Comparison of ENCODE assay signal across 8 cellular contexts in genomic region chr2:239035361-239035814, GRCh38.
A peak's percentile ranks its signal among the peaks of the same experiment; 100 is the strongest.
DNase-seq lines count a peak whose midpoint lies in the region; ATAC-seq and TF ChIP-seq lines count a peak whose summit lies in the region.

No MANE protein-coding gene starts in this region.

- no TSS peak for BruUV-seq in MCF 10A (replicated peaks; lab: Mats Ljungman, UMichigan)

- no peaks in the 10 kb centered on the region for H3K36me3 Mint-ChIP-seq in CD4-positive, CD25-positive, alpha-beta regulatory T cell
- H3K36me3 Mint-ChIP-seq in HFFc6 (ENCODE audit: low read depth) (no peaks in the 10 kb centered on the region), activated B cell treated with CpG ODN at 0.5 μM for 24 hours (ENCODE audit: low read depth) (no peaks in the 10 kb centered on the region), MCF 10A (ENCODE audit: insufficient read depth, unreplicated experiment) (no peaks in the 10 kb centered on the region)

- no peak overlapping the region for H3K27ac ChIP-seq in CD4-positive, CD25-positive, alpha-beta regulatory T cell (ENCODE audit: insufficient read depth, low read length, poor library complexity, severe bottlenecking)

- POLR2A ChIA-PET in activated B cell treated with CpG ODN at 0.5 μM for 24 hours (lab: Charles Lee) (no interaction called here), MCF 10A (lab: Yijun Ruan, JAX) (no interaction called here)

- H3K4me1 Mint-ChIP-seq in CD4-positive, CD25-positive, alpha-beta regulatory T cell = no peaks in the 10 kb centered on the region
- H3K4me1 Mint-ChIP-seq in HFFc6 (ENCODE audit: low read depth) (no peaks in the 10 kb centered on the region; the same call in 1 of the 2 replicates), activated B cell treated with CpG ODN at 0.5 μM for 24 hours (no peaks in the 10 kb centered on the region), MCF 10A (ENCODE audit: insufficient read depth, unreplicated experiment) (no peaks in the 10 kb centered on the region)

- H3K9me3 ChIP-seq in CD4-positive, CD25-positive, alpha-beta regulatory T cell (ENCODE audit: control insufficient read depth in 2 of 2, low read length in 2 of 2) = no peaks in the 10 kb centered on the region

- no peak overlapping the region for H3K27ac Mint-ChIP-seq in CD4-positive, CD25-positive, alpha-beta regulatory T cell
- H3K27ac Mint-ChIP-seq in HFFc6 (no peak overlapping the region), activated B cell treated with CpG ODN at 0.5 μM for 24 hours (no peak overlapping the region), MCF 10A (ENCODE audit: low read depth, unreplicated experiment) (no peak overlapping the region)

- peak; percentile 32 to 56 (median 45) for DNase-seq in CD4-positive, CD25-positive, alpha-beta regulatory T cell
- no peak for DNase-seq in HFFc6
- DNase-seq in activated B cell treated with CpG ODN at 0.5 μM for 24 hours = peak; percentile 67
- DNase-seq in MCF 10A (ENCODE audit: unreplicated experiment) = peak; percentile 30
- peak; percentile 7 for DNase-seq in kidney glomerular epithelial cell (lab: John Stamatoyannopoulos, UW)
- peak; percentile 41 to 76 for DNase-seq in stimulated activated CD4-positive, alpha-beta T cell treated with anti-CD3 and anti-CD28 coated beads, Interleukin-4, amount 100 ng/mL, for 48 hours (ENCODE audit: low read depth in 2 of 2)

- intact Hi-C loops in activated B cell treated with CpG ODN at 0.5 μM for 24 hours (cut with micrococcal nuclease) (no loop called here), MCF 10A (cut with micrococcal nuclease) (loop anchor here (2.0 to 10.0 kb wide), 2 partner anchors 71 to 959 kb away; no protein-coding TSS in a partner anchor)

- H3K27me3 ChIP-seq in CD4-positive, CD25-positive, alpha-beta regulatory T cell (ENCODE audit: control insufficient read depth, insufficient read depth, low read length) = peaks cover 5% of the 10 kb centered on the region

- no peak overlapping the region for H3K4me3 ChIP-seq in CD4-positive, CD25-positive, alpha-beta regulatory T cell (ENCODE audit: low read depth, low read length)

- CTCF ChIA-PET in activated B cell treated with CpG ODN at 0.5 μM for 24 hours (lab: Charles Lee) (no interaction called here), MCF 10A (lab: Yijun Ruan, JAX) (interaction anchor here (0.6 to 1.0 kb wide), 4 partner anchors 9 to 845 kb away, joined by 3 to 4 read pairs (median 4); no protein-coding TSS in a partner anchor)

- H3K27me3 Mint-ChIP-seq in CD4-positive, CD25-positive, alpha-beta regulatory T cell = peaks cover 37% of the 10 kb centered on the region
- H3K27me3 Mint-ChIP-seq in HFFc6 (ENCODE audit: insufficient read depth) (peaks cover 26% of the 10 kb centered on the region), activated B cell treated with CpG ODN at 0.5 μM for 24 hours (peaks cover 10% of the 10 kb centered on the region), MCF 10A (ENCODE audit: insufficient read depth, unreplicated experiment) (peaks cover 28% of the 10 kb centered on the region)

- no peak overlapping the region for H3K4me3 Mint-ChIP-seq in CD4-positive, CD25-positive, alpha-beta regulatory T cell
- H3K4me3 Mint-ChIP-seq in HFFc6 = no peak overlapping the region
- H3K4me3 Mint-ChIP-seq in activated B cell treated with CpG ODN at 0.5 μM for 24 hours = no peak overlapping the region
- no peak overlapping the region for H3K4me3 Mint-ChIP-seq in MCF 10A (ENCODE audit: unreplicated experiment)

- peaks cover 6% of the 10 kb centered on the region for H3K4me1 ChIP-seq in CD4-positive, CD25-positive, alpha-beta regulatory T cell (ENCODE audit: control insufficient read depth, insufficient read depth, low read length, poor library complexity, severe bottlenecking)

- TF ChIP-seq CTCF in HFFc6 (IDR thresholded peaks at IDR 0.05) (peak; percentile 94), activated B cell treated with CpG ODN at 0.5 μM for 24 hours (IDR thresholded peaks at IDR 0.05) (no peak), MCF 10A (IDR thresholded peaks at IDR 0.05; ENCODE audit: unreplicated experiment) (peak; percentile 84)

- H3K36me3 ChIP-seq in CD4-positive, CD25-positive, alpha-beta regulatory T cell (ENCODE audit: control insufficient read depth, insufficient read depth, low read length) = no peaks in the 10 kb centered on the region

- H3K9me3 Mint-ChIP-seq in CD4-positive, CD25-positive, alpha-beta regulatory T cell = no peaks in the 10 kb centered on the region
- H3K9me3 Mint-ChIP-seq in HFFc6 = no peaks in the 10 kb centered on the region
- no peaks in the 10 kb centered on the region for H3K9me3 Mint-ChIP-seq in activated B cell treated with CpG ODN at 0.5 μM for 24 hours
- no peaks in the 10 kb centered on the region for H3K9me3 Mint-ChIP-seq in MCF 10A (ENCODE audit: unreplicated experiment)

- peak; percentile 68 for ATAC-seq in CD4-positive, CD25-positive, alpha-beta regulatory T cell (ENCODE audit: low read depth in 2 of 2)
- ATAC-seq in activated B cell treated with CpG ODN at 0.5 μM for 24 hours (ENCODE audit: low read depth) (peak; percentile 79), HG03521 (IDR thresholded peaks at IDR 0.05; ENCODE audit: unreplicated experiment) (no peak), HG03196 (IDR thresholded peaks at IDR 0.05; ENCODE audit: unreplicated experiment) (no peak)

Comparison
In these comparisons a context has a peak if more than half of its experiments do, and no peak if none do; other contexts are left out.
1. ATAC-seq: peak in CD4-positive, CD25-positive, alpha-beta regulatory T cell (2 of 2) and activated B cell treated with CpG ODN at 0.5 μM for 24 hours (single experiment); none in HG03521 (single experiment) and HG03196 (single experiment).